Comparison of ENCODE assay signal across 18 cellular contexts in genomic region chr3:108380128-108380795, GRCh38.
"Had no signal": no experiment of that assay in that cellular context is flagged by ENCODE, and none has a peak within 500 bp of the region (broad histone marks: within the 10 kb centered on the region; RNA-seq: fewer than 3 reads in every experiment).

No MANE protein-coding gene starts in this region.

- H3K27ac ChIP-seq: brain microvascular endothelial cell, esophagus squamous epithelium, left ventricle myocardium inferior, parathyroid adenoma, thyroid gland had no signal

- H3K27me3 ChIP-seq: brain microvascular endothelial cell, esophagus squamous epithelium, thyroid gland had no signal

- H3K9me3 ChIP-seq: esophagus squamous epithelium, left ventricle myocardium inferior, thyroid gland had no signal

- DNase-seq: activated CD4-positive, alpha-beta T cell treated with anti-CD3 and anti-CD28 coated beads, Interleukin-2, amount 10 ng/mL, durations not matched to agents 24 days and 14 days; activated CD4-positive, CD25-positive, alpha-beta regulatory T cell; activated CD8-positive, alpha-beta memory T cell treated with anti-CD3 and anti-CD28 coated beads for 24 hours; activated gamma-delta T cell treated with Interleukin-2 at 50 U/mL for 16 hours; brain microvascular endothelial cell; cortex of kidney; effector CD8-positive, alpha-beta T cell; esophagus squamous epithelium; glutamatergic neuron; kidney; left ventricle myocardium inferior; naive thymus-derived CD4-positive, alpha-beta T cell; retina; stimulated activated naive B cell treated with anti-CD40 and anti-IgM and Interleukin-4, amounts not matched to agents 10 μg/mL and 1 μg/mL and 100 μg/mL, for 72 hours; thyroid gland had no signal

- ATAC-seq: naive thymus-derived CD4-positive, alpha-beta T cell; stimulated activated naive B cell treated with anti-CD40 and anti-IgM and Interleukin-4, amounts not matched to agents 10 μg/mL and 1 μg/mL and 100 μg/mL, for 72 hours had no signal

- H3K36me3 ChIP-seq: brain microvascular endothelial cell, esophagus squamous epithelium, left ventricle myocardium inferior, thyroid gland had no signal

- FAIRE-seq: endothelial cell of umbilical vein, kidney, TTC549 had no signal

- H3K4me3 ChIP-seq: esophagus squamous epithelium, left ventricle myocardium inferior, thyroid gland had no signal
